ENCODE assay signal across 1 cellular context in the genomic region with DNA sequence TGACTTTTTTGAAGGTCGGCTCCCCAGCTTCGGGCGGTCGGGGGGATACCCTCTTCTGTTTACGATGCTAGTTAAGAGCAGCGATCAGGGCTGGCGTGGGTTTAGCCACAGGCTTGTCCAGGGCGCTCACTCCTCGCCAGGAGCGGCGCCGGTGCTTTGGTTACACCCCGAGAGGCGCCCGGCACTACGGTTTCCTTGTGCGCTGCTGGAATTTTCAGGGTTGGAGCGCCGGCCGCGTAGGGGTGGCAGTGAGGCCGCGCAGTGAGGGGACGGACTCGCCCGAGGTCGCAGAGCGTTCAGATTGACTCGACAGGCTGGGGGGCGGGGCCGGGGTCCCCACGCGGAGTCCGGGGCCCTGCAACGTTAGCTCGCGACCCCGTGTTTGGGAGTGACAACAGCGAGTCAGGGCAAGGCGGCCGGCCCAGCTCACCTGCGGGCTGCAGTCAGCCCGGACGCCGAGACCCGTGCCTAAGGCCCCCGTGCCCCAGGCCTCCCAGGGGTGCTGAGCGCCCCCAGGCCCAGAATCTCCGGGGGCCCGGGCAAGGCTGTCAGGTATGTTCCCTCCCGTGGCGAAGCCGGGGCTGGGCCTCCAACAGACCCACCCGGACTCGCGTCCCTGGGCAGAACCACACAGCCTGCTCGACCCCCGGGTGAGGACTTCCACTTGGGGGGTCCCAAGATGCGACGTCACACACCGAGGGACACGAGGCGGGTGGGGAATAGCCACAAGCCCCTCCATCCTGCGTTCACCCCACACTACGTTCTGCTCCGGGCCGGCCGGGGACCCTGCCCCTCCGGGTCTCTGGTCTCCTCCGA.
TF ChIP-seq lines count a peak whose summit lies in the region.

No MANE protein-coding gene starts in this region.

TF ChIP-seq in K562, 482 proteins besides CTCF, POLR2A, EP300 and RAD21 (continues in another document):
- TF ChIP-seq SIRT6 (IDR thresholded peaks at IDR 0.05; ENCODE audit: low read depth, low read length) (no peak), FOXA3 (CRISPR knock-in tag; conservative IDR thresholded peaks at IDR 0.05 in 1 of 2, IDR thresholded peaks at IDR 0.05 in 1 of 2) (0 out of 4 replicates have a peak, but pooled peaks of 1 of the 2 experiments have one; percentile 12), ZFX (CRISPR knock-in tag; IDR thresholded peaks at IDR 0.05) (peak; percentile 60; the same call in 1 of the 2 replicates), POLR2G (IDR thresholded peaks at IDR 0.05; ENCODE audit: low read depth, low read length) (peak; percentile 10; the same call in 1 of the 2 replicates), ZNF217 (CRISPR knock-in tag; IDR thresholded peaks at IDR 0.05) (no peak), SOX6 (IDR thresholded peaks at IDR 0.05) (0 out of 2 replicates have a peak, but pooled peaks have one; percentile 8), ZNF707 (CRISPR knock-in tag; conservative IDR thresholded peaks at IDR 0.05) (no peak), PHB (CRISPR knock-in tag; IDR thresholded peaks at IDR 0.05) (peak; percentile 5; the same call in 1 of the 2 replicates), SAFB (IDR thresholded peaks at IDR 0.05; ENCODE audit: borderline replicate concordance, low read depth, low read length) (0 out of 2 replicates have a peak, but pooled peaks have one; percentile 28), ZNF76 (CRISPR knock-in tag; IDR thresholded peaks at IDR 0.05; ENCODE audit: borderline replicate concordance) (no peak), KDM5B (IDR thresholded peaks at IDR 0.05; ENCODE audit: insufficient replicate concordance, low read depth, low read length) (peak; percentile 12), ZBTB7A (IDR thresholded peaks at IDR 0.05; ENCODE audit: borderline replicate concordance, control insufficient read depth, low read depth, low read length) (peak; percentile 72), TRIM28 (IDR thresholded peaks at IDR 0.05) (no peak), PCBP1 (IDR thresholded peaks at IDR 0.05; ENCODE audit: low read depth, low read length, poor library complexity, severe bottlenecking) (peak; percentile 46), GABPB1 (CRISPR knock-in tag; IDR thresholded peaks at IDR 0.05) (no peak), FOXK2 (conservative IDR thresholded peaks at IDR 0.05 in 1 of 2, IDR thresholded peaks at IDR 0.05 in 1 of 2; ENCODE audit: low read depth in 2 of 2) (no peak), NUFIP1 (IDR thresholded peaks at IDR 0.05; ENCODE audit: partially characterized antibody) (no peak), HMGN3 (IDR thresholded peaks at IDR 0.05; ENCODE audit: borderline replicate concordance, extremely low read depth, insufficient read length, low read depth, low read length) (peak; percentile 45)
- TF ChIP-seq, protein P1, sequence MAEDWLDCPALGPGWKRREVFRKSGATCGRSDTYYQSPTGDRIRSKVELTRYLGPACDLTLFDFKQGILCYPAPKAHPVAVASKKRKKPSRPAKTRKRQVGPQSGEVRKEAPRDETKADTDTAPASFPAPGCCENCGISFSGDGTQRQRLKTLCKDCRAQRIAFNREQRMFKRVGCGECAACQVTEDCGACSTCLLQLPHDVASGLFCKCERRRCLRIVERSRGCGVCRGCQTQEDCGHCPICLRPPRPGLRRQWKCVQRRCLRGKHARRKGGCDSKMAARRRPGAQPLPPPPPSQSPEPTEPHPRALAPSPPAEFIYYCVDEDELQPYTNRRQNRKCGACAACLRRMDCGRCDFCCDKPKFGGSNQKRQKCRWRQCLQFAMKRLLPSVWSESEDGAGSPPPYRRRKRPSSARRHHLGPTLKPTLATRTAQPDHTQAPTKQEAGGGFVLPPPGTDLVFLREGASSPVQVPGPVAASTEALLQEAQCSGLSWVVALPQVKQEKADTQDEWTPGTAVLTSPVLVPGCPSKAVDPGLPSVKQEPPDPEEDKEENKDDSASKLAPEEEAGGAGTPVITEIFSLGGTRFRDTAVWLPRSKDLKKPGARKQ (CRISPR knock-in tag; IDR thresholded peaks at IDR 0.05), result no peak
- TF ChIP-seq, protein P2, sequence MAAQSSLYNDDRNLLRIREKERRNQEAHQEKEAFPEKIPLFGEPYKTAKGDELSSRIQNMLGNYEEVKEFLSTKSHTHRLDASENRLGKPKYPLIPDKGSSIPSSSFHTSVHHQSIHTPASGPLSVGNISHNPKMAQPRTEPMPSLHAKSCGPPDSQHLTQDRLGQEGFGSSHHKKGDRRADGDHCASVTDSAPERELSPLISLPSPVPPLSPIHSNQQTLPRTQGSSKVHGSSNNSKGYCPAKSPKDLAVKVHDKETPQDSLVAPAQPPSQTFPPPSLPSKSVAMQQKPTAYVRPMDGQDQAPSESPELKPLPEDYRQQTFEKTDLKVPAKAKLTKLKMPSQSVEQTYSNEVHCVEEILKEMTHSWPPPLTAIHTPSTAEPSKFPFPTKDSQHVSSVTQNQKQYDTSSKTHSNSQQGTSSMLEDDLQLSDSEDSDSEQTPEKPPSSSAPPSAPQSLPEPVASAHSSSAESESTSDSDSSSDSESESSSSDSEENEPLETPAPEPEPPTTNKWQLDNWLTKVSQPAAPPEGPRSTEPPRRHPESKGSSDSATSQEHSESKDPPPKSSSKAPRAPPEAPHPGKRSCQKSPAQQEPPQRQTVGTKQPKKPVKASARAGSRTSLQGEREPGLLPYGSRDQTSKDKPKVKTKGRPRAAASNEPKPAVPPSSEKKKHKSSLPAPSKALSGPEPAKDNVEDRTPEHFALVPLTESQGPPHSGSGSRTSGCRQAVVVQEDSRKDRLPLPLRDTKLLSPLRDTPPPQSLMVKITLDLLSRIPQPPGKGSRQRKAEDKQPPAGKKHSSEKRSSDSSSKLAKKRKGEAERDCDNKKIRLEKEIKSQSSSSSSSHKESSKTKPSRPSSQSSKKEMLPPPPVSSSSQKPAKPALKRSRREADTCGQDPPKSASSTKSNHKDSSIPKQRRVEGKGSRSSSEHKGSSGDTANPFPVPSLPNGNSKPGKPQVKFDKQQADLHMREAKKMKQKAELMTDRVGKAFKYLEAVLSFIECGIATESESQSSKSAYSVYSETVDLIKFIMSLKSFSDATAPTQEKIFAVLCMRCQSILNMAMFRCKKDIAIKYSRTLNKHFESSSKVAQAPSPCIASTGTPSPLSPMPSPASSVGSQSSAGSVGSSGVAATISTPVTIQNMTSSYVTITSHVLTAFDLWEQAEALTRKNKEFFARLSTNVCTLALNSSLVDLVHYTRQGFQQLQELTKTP (IDR thresholded peaks at IDR 0.05; ENCODE audit: low read depth in 1 of 2, partially characterized antibody in 2 of 2), result no peak
- TF ChIP-seq, protein P3, sequence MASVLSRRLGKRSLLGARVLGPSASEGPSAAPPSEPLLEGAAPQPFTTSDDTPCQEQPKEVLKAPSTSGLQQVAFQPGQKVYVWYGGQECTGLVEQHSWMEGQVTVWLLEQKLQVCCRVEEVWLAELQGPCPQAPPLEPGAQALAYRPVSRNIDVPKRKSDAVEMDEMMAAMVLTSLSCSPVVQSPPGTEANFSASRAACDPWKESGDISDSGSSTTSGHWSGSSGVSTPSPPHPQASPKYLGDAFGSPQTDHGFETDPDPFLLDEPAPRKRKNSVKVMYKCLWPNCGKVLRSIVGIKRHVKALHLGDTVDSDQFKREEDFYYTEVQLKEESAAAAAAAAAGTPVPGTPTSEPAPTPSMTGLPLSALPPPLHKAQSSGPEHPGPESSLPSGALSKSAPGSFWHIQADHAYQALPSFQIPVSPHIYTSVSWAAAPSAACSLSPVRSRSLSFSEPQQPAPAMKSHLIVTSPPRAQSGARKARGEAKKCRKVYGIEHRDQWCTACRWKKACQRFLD (CRISPR knock-in tag; IDR thresholded peaks at IDR 0.05), result peak; percentile 19; the same call in 1 of the 2 replicates
- TF ChIP-seq, protein P4, sequence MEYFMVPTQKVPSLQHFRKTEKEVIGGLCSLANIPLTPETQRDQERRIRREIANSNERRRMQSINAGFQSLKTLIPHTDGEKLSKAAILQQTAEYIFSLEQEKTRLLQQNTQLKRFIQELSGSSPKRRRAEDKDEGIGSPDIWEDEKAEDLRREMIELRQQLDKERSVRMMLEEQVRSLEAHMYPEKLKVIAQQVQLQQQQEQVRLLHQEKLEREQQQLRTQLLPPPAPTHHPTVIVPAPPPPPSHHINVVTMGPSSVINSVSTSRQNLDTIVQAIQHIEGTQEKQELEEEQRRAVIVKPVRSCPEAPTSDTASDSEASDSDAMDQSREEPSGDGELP (CRISPR knock-in tag; IDR thresholded peaks at IDR 0.05; ENCODE audit: borderline replicate concordance), result peak; percentile 0; the same call in 1 of the 2 replicates
- TF ChIP-seq, protein P5, sequence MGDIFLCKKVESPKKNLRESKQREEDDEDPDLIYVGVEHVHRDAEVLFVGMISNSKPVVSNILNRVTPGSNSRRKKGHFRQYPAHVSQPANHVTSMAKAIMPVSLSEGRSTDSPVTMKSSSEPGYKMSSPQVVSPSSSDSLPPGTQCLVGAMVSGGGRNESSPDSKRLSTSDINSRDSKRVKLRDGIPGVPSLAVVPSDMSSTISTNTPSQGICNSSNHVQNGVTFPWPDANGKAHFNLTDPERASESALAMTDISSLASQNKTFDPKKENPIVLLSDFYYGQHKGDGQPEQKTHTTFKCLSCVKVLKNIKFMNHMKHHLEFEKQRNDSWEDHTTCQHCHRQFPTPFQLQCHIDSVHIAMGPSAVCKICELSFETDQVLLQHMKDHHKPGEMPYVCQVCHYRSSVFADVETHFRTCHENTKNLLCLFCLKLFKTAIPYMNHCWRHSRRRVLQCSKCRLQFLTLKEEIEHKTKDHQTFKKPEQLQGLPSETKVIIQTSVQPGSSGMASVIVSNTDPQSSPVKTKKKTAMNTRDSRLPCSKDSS (IDR thresholded peaks at IDR 0.05; ENCODE audit: low read depth, partially characterized antibody), result no peak
- TF ChIP-seq, protein P6, sequence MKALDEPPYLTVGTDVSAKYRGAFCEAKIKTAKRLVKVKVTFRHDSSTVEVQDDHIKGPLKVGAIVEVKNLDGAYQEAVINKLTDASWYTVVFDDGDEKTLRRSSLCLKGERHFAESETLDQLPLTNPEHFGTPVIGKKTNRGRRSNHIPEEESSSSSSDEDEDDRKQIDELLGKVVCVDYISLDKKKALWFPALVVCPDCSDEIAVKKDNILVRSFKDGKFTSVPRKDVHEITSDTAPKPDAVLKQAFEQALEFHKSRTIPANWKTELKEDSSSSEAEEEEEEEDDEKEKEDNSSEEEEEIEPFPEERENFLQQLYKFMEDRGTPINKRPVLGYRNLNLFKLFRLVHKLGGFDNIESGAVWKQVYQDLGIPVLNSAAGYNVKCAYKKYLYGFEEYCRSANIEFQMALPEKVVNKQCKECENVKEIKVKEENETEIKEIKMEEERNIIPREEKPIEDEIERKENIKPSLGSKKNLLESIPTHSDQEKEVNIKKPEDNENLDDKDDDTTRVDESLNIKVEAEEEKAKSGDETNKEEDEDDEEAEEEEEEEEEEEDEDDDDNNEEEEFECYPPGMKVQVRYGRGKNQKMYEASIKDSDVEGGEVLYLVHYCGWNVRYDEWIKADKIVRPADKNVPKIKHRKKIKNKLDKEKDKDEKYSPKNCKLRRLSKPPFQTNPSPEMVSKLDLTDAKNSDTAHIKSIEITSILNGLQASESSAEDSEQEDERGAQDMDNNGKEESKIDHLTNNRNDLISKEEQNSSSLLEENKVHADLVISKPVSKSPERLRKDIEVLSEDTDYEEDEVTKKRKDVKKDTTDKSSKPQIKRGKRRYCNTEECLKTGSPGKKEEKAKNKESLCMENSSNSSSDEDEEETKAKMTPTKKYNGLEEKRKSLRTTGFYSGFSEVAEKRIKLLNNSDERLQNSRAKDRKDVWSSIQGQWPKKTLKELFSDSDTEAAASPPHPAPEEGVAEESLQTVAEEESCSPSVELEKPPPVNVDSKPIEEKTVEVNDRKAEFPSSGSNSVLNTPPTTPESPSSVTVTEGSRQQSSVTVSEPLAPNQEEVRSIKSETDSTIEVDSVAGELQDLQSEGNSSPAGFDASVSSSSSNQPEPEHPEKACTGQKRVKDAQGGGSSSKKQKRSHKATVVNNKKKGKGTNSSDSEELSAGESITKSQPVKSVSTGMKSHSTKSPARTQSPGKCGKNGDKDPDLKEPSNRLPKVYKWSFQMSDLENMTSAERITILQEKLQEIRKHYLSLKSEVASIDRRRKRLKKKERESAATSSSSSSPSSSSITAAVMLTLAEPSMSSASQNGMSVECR (CRISPR knock-in tag; IDR thresholded peaks at IDR 0.05), result 0 out of 2 replicates have a peak, but pooled peaks have one; percentile 45
- TF ChIP-seq, protein P7, sequence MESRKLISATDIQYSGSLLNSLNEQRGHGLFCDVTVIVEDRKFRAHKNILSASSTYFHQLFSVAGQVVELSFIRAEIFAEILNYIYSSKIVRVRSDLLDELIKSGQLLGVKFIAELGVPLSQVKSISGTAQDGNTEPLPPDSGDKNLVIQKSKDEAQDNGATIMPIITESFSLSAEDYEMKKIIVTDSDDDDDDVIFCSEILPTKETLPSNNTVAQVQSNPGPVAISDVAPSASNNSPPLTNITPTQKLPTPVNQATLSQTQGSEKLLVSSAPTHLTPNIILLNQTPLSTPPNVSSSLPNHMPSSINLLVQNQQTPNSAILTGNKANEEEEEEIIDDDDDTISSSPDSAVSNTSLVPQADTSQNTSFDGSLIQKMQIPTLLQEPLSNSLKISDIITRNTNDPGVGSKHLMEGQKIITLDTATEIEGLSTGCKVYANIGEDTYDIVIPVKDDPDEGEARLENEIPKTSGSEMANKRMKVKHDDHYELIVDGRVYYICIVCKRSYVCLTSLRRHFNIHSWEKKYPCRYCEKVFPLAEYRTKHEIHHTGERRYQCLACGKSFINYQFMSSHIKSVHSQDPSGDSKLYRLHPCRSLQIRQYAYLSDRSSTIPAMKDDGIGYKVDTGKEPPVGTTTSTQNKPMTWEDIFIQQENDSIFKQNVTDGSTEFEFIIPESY (CRISPR knock-in tag; IDR thresholded peaks at IDR 0.05), result peak; percentile 80; the same call in 1 of the 2 replicates
- TF ChIP-seq, protein P8, sequence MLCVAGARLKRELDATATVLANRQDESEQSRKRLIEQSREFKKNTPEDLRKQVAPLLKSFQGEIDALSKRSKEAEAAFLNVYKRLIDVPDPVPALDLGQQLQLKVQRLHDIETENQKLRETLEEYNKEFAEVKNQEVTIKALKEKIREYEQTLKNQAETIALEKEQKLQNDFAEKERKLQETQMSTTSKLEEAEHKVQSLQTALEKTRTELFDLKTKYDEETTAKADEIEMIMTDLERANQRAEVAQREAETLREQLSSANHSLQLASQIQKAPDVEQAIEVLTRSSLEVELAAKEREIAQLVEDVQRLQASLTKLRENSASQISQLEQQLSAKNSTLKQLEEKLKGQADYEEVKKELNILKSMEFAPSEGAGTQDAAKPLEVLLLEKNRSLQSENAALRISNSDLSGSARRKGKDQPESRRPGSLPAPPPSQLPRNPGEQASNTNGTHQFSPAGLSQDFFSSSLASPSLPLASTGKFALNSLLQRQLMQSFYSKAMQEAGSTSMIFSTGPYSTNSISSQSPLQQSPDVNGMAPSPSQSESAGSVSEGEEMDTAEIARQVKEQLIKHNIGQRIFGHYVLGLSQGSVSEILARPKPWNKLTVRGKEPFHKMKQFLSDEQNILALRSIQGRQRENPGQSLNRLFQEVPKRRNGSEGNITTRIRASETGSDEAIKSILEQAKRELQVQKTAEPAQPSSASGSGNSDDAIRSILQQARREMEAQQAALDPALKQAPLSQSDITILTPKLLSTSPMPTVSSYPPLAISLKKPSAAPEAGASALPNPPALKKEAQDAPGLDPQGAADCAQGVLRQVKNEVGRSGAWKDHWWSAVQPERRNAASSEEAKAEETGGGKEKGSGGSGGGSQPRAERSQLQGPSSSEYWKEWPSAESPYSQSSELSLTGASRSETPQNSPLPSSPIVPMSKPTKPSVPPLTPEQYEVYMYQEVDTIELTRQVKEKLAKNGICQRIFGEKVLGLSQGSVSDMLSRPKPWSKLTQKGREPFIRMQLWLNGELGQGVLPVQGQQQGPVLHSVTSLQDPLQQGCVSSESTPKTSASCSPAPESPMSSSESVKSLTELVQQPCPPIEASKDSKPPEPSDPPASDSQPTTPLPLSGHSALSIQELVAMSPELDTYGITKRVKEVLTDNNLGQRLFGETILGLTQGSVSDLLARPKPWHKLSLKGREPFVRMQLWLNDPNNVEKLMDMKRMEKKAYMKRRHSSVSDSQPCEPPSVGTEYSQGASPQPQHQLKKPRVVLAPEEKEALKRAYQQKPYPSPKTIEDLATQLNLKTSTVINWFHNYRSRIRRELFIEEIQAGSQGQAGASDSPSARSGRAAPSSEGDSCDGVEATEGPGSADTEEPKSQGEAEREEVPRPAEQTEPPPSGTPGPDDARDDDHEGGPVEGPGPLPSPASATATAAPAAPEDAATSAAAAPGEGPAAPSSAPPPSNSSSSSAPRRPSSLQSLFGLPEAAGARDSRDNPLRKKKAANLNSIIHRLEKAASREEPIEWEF (CRISPR knock-in tag; IDR thresholded peaks at IDR 0.05), result 0 out of 2 replicates have a peak, but pooled peaks have one; percentile 8
